In genomic region chr20:23399568-23400241, GRCh38 we compare ENCODE assay signal across 9 cellular contexts. TPM values are rescaled to one million over a fixed set of nuclear protein-coding genes. Genes with fewer than 3 reads are reported as not detected.
DNase-seq lines count a peak whose midpoint lies in the region; ATAC-seq and TF ChIP-seq lines count a peak whose summit lies in the region.
"Had no signal": no experiment of that assay in that cellular context is flagged by ENCODE, and none has a peak within 500 bp of the region (broad histone marks: within the 10 kb centered on the region; RNA-seq: fewer than 3 reads in every experiment).

No MANE protein-coding gene starts in this region.

- no peaks in the 10 kb centered on the region for H3K9me3 Mint-ChIP-seq in CD14-positive monocyte

- no peak for TF ChIP-seq POLR2A in erythroblast (IDR thresholded peaks at IDR 0.05; ENCODE audit: low read length)

- H3K36me3 ChIP-seq in SJCRH30, result peaks cover 25% of the 10 kb centered on the region

- H3K27ac Mint-ChIP-seq in CD14-positive monocyte, result peak overlapping the region in 1 of 7 donors; percentile 7

- DNase-seq in CD14-positive monocyte (ENCODE audit: low spot score), result no peak
- DNase-seq in NCI-H226, result peak; percentile 69
- DNase-seq in erythroblast (lab: John Stamatoyannopoulos, UW), result peak; percentile 46 to 55
- DNase-seq in left colon, result no peak
- no peak for DNase-seq in activated effector memory CD4-positive, alpha-beta T cell treated with anti-CD3 and anti-CD28 coated beads, Interleukin-2, amount 50 U/mL, for 16 hours
- DNase-seq in SJCRH30, result no peak
- no peak for DNase-seq in CD1c-positive myeloid dendritic cell (ENCODE audit: extremely low spot score)

- ATAC-seq in GM19035 (IDR thresholded peaks at IDR 0.05; ENCODE audit: unreplicated experiment) (peak; percentile 68), left colon (no peak)

- no peaks in the 10 kb centered on the region for H3K27me3 ChIP-seq in SJCRH30

- H3K27ac ChIP-seq in SJCRH30, result no peak overlapping the region

- H3K4me1 ChIP-seq in SJCRH30, result no peaks in the 10 kb centered on the region

- TF ChIP-seq CTCF in CD14-positive monocyte (IDR thresholded peaks at IDR 0.05), result peak; percentile 23

- H3K4me3 Mint-ChIP-seq in CD14-positive monocyte, result no peak overlapping the region

- no peak overlapping the region for H3K4me3 ChIP-seq in SJCRH30

- peaks cover 0 to 3% (median 0%) of the 10 kb centered on the region in 3 donors for H3K27me3 Mint-ChIP-seq in CD14-positive monocyte (ENCODE audit: low read depth in 3 of 3)

- H3K9me3 ChIP-seq in SJCRH30 (replicated peaks), result no peaks in the 10 kb centered on the region

- H3K4me1 Mint-ChIP-seq in CD14-positive monocyte, result peaks cover 17% of the 10 kb centered on the region

- intact Hi-C loops in CD14-positive monocyte (cut with micrococcal nuclease) (loop anchor here in 1 of 2 donors (10.0 kb wide), 1 partner anchor 55 kb away; no protein-coding TSS in a partner anchor), left colon (cut with DNase I, micrococcal nuclease) (no loop called here)

- peaks cover 47 to 51% of the 10 kb centered on the region in 2 donors for H3K36me3 Mint-ChIP-seq in CD14-positive monocyte

RNA-seq across cellular contexts. Expression of gene NAPB, which starts 21.6 kb away (rescaled TPM):
- polyA plus RNA-seq in CD14-positive monocyte, result 1 to 10 TPM; 2.4 to 2.6 TPM
- 1 to 10 TPM; 7.9 to 8.5 TPM for total RNA-seq in left colon
- 7.1 and 11.3 TPM in 2 replicates for total RNA-seq in SJCRH30 (2014; rRNA removed; shearing (Covaris generic))

RNA-seq across cellular contexts. Expression of gene GZF1, which starts 37.7 kb away (rescaled TPM):
- polyA plus RNA-seq in CD14-positive monocyte, result 1 to 10 TPM; 5.5 to 7.0 TPM
- total RNA-seq in left colon, result 10 to 100 TPM in 1 of 2 donors, 1 to 10 TPM in 1; 8.3 to 10.2 TPM
- total RNA-seq in SJCRH30 (2014; rRNA removed; shearing (Covaris generic)), result 31.8 and 32.2 TPM in 2 replicates

RNA-seq across cellular contexts. Expression of gene CSTL1, which starts 39.8 kb away (rescaled TPM):
- polyA plus RNA-seq in CD14-positive monocyte, result not detected
- total RNA-seq in left colon, result not detected
- total RNA-seq in SJCRH30 (2014; rRNA removed; shearing (Covaris generic)), result not detected in 2 replicates
- total RNA-seq: liver had no signal
- polyA plus RNA-seq: liver had no signal

RNA-seq across cellular contexts. Expression of gene NXT1, which starts 49.1 kb away (rescaled TPM):
- 10 to 100 TPM; 37.8 to 39.4 TPM for polyA plus RNA-seq in CD14-positive monocyte
- 10 to 100 TPM in 1 of 2 donors, 1 to 10 TPM in 1; 8.5 to 10.0 TPM for total RNA-seq in left colon
- total RNA-seq in SJCRH30 (2014; rRNA removed; shearing (Covaris generic)), result 85.9 and 90.7 TPM in 2 replicates

RNA-seq across cellular contexts. Expression of gene CST11, which starts 53.0 kb away (rescaled TPM):
- not detected for polyA plus RNA-seq in CD14-positive monocyte
- not detected for total RNA-seq in left colon
- total RNA-seq in SJCRH30 (2014; rRNA removed; shearing (Covaris generic)), result not detected in 2 replicates
- total RNA-seq: liver had no signal
- polyA plus RNA-seq: liver had no signal

Comparison
In these comparisons a context has a peak if more than half of its experiments do, and no peak if none do; other contexts are left out.
1. DNase-seq: peak in NCI-H226 (single experiment) and erythroblast (2 of 2); none in CD14-positive monocyte (single experiment), left colon (0 of 2), activated effector memory CD4-positive, alpha-beta T cell treated with anti-CD3 and anti-CD28 coated beads, Interleukin-2, amount 50 U/mL, for 16 hours (single experiment), SJCRH30 (0 of 2) and CD1c-positive myeloid dendritic cell (single experiment).